In the genomic region with DNA sequence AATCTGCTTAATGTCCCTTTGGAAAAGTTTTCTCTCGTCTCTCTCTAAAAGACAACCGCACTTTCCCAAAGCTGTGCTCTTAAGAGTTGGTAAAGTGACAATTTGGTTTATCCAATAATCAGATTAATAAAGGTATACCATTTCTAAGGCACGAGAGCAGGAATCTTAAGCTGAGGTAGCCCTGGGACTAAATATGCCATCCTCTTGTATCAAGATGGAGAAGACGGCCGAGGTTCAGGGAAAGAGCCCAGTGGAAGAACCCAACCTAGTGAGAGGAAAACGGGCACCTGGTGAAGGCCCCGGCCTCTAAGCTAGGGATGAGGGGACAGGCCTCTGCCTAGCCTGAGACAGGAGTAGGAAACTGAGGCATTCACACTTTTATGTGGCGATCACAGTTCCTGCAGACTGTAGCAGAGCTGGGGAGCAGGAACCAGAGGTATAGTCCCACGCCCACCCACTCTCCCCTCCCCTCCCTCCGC, we compare ENCODE assay signal across 8 cellular contexts. TPM values are rescaled to one million over a fixed set of nuclear protein-coding genes. Genes with fewer than 3 reads are reported as not detected.
DNase-seq lines count a peak whose midpoint lies in the region; ATAC-seq and TF ChIP-seq lines count a peak whose summit lies in the region.

No MANE protein-coding gene starts in this region.

- intact Hi-C loops in Calu3 (cut with micrococcal nuclease; ENCODE audit: unreplicated experiment) (no loop called here), lower leg skin (cut with DNase I; ENCODE audit: low total_unique reads) (no loop called here)

- TF ChIP-seq CTCF in Calu3 (IDR thresholded peaks at IDR 0.05; ENCODE audit: unreplicated experiment): no peak
- no peak for TF ChIP-seq CTCF in osteoblast (IDR thresholded peaks at IDR 0.05; ENCODE audit: extremely low read depth, low read depth, low read length)
- TF ChIP-seq CTCF in lower leg skin (IDR thresholded peaks at IDR 0.05): no peak

- peak overlapping the region; percentile 98 for H3K4me3 Mint-ChIP-seq in Calu3 (ENCODE audit: low read depth, unreplicated experiment)

- peaks cover 44% of the 10 kb centered on the region for H3K79me2 ChIP-seq in osteoblast (ENCODE audit: insufficient read depth, low read length)

- H3K4me1 Mint-ChIP-seq in Calu3 (ENCODE audit: low read depth, unreplicated experiment): peaks cover 15% of the 10 kb centered on the region

- peak overlapping the region; percentile 85 for H3K4me2 ChIP-seq in osteoblast (ENCODE audit: insufficient read depth, low read length)

- H3K27me3 ChIP-seq in MG63 (no peaks in the 10 kb centered on the region), osteoblast (ENCODE audit: insufficient read depth, low read length) (no peaks in the 10 kb centered on the region)
- H3K27me3 ChIP-seq in effector memory CD4-positive, alpha-beta T cell (replicated peaks; ENCODE audit: control insufficient read depth, insufficient read depth, low read length, poor library complexity, severe bottlenecking): no peaks in the 10 kb centered on the region

- BruUV-seq in Calu3 (replicated peaks; lab: Mats Ljungman, UMichigan): no TSS peak

- peak overlapping the region; percentile 86 for H2AFZ ChIP-seq in osteoblast (ENCODE audit: low read length)

- H3K4me1 ChIP-seq in effector memory CD4-positive, alpha-beta T cell (ENCODE audit: control insufficient read depth, insufficient read depth, low read length, poor library complexity, severe bottlenecking): peaks cover 10% of the 10 kb centered on the region
- H3K4me1 ChIP-seq in osteoblast (ENCODE audit: insufficient read depth, low read length): peaks cover 30% of the 10 kb centered on the region

- H3K27ac Mint-ChIP-seq in Calu3 (ENCODE audit: unreplicated experiment): peak overlapping the region; percentile 99

- peaks cover 23% of the 10 kb centered on the region for H4K20me1 ChIP-seq in osteoblast (ENCODE audit: insufficient read depth, low read length)

- H3K4me3 ChIP-seq in MG63: peak overlapping the region; percentile 96
- H3K4me3 ChIP-seq in effector memory CD4-positive, alpha-beta T cell (ENCODE audit: insufficient read depth, low read depth, low read length, poor library complexity, severe bottlenecking): peak overlapping the region; percentile 95
- H3K4me3 ChIP-seq in osteoblast (ENCODE audit: insufficient read depth, low read length): peak overlapping the region; percentile 99
- H3K4me3 ChIP-seq in lower leg skin (ENCODE audit: low read depth, poor library complexity, severe bottlenecking): no peak overlapping the region

- ATAC-seq in GM21515 (IDR thresholded peaks at IDR 0.05; ENCODE audit: unreplicated experiment): no peak

- DNase-seq in Calu3 (no peak), MG63 (no peak), osteoblast (ENCODE audit: insufficient read length, low spot score, missing footprints) (no peak), lower leg skin (ENCODE audit: low spot score in 2 of 2) (no peak), medulla oblongata (ENCODE audit: extremely low spot score) (no peak), dermis blood vessel endothelial cell (no peak)
- DNase-seq in effector memory CD4-positive, alpha-beta T cell: no peak

- H3K27ac ChIP-seq in effector memory CD4-positive, alpha-beta T cell (ENCODE audit: insufficient read depth, low read length, poor library complexity, severe bottlenecking): peak overlapping the region; percentile 78
- peak overlapping the region; percentile 93 for H3K27ac ChIP-seq in osteoblast (ENCODE audit: low read depth, low read length)

- TF ChIP-seq POLR2A in lower leg skin (IDR thresholded peaks at IDR 0.05): no peak

- H3K36me3 Mint-ChIP-seq in Calu3 (ENCODE audit: insufficient read depth, unreplicated experiment): peaks cover 37% of the 10 kb centered on the region

- no peaks in the 10 kb centered on the region for H3K9me3 Mint-ChIP-seq in Calu3 (ENCODE audit: low read depth, unreplicated experiment)

- WGBS in lower leg skin, 2 donors: 30 to 38% methylated on average over 8 to 10 of the region's 10 CpGs

- H3K27me3 Mint-ChIP-seq in Calu3 (ENCODE audit: unreplicated experiment): peaks cover 15% of the 10 kb centered on the region

- CTCF ChIA-PET in Calu3 (lab: Charles Lee): interaction anchor here (1.7 kb wide), 1 partner anchor 12 kb away, joined by 7 read pairs; no protein-coding TSS in a partner anchor

- H3K36me3 ChIP-seq in MG63: peaks cover 39% of the 10 kb centered on the region
- no peaks in the 10 kb centered on the region for H3K36me3 ChIP-seq in effector memory CD4-positive, alpha-beta T cell (ENCODE audit: control insufficient read depth, insufficient read depth, low read length)
- H3K36me3 ChIP-seq in osteoblast (ENCODE audit: insufficient read depth, low read length): peaks cover 14% of the 10 kb centered on the region

- H3K9me3 ChIP-seq in MG63 (no peaks in the 10 kb centered on the region), osteoblast (ENCODE audit: low read depth, low read length) (no peaks in the 10 kb centered on the region)
- no peaks in the 10 kb centered on the region for H3K9me3 ChIP-seq in effector memory CD4-positive, alpha-beta T cell (ENCODE audit: control insufficient read depth, low read length)

RNA-seq across cellular contexts. Expression of gene SARS1, which starts 0.3 kb away (rescaled TPM):
- total RNA-seq in Calu3 (2022): 119 and 129 TPM in 2 replicates
- 751 and 778 TPM in 2 replicates for total RNA-seq in MG63 (2014; rRNA removed; shearing (Covaris generic); ENCODE audit: low replicate concordance)
- total RNA-seq in osteoblast: 361 and 392 TPM in 2 replicates
- total RNA-seq in lower leg skin: 100 to 1,000 TPM; 154 to 172 (median 165) TPM
- total RNA-seq in dermis blood vessel endothelial cell: 178 and 206 TPM in 2 replicates

RNA-seq across cellular contexts. Expression of gene CELSR2, which starts 36.0 kb away (rescaled TPM):
- total RNA-seq in Calu3 (2022) (5.1 and 5.3 TPM in 2 replicates), osteoblast (1.4 and 1.5 TPM in 2 replicates), lower leg skin (100 to 1,000 TPM in 2 of 4 donors, 10 to 100 TPM in 2; 86.4 to 109 (median 102) TPM), dermis blood vessel endothelial cell (1.4 and 1.8 TPM in 2 replicates)
- 0.76 and 1.2 TPM in 2 replicates for total RNA-seq in MG63 (2014; rRNA removed; shearing (Covaris generic); ENCODE audit: low replicate concordance)

Comparison
In these comparisons a context has a peak if more than half of its experiments do, and no peak if none do; other contexts are left out.
1. RNA of gene CELSR2, which starts 36.0 kb away (total RNA-seq): 86.4 to 109 TPM in lower leg skin; 5.1 to 5.3 TPM in Calu3, 1.4 to 1.5 TPM in osteoblast, 1.4 to 1.8 TPM in dermis blood vessel endothelial cell and 0.76 to 1.2 TPM in MG63; every median in the first group is over 10 times any median in the second.